Comparison of ENCODE assay signal across 11 cellular contexts in genomic region chr6:26543953-26544352, GRCh38. TPM values are rescaled to one million over a fixed set of nuclear protein-coding genes. Genes with fewer than 3 reads are reported as not detected.
DNase-seq lines count a peak whose midpoint lies in the region; ATAC-seq, FAIRE-seq and TF ChIP-seq lines count a peak whose summit lies in the region.
"Had no signal": no experiment of that assay in that cellular context is flagged by ENCODE, and none has a peak within 500 bp of the region (broad histone marks: within the 10 kb centered on the region; RNA-seq: fewer than 3 reads in every experiment).

No MANE protein-coding gene starts in this region.

- H3K27ac ChIP-seq in SK-N-SH (ENCODE audit: low read depth in 2 of 2, low read length in 1 of 2): no peak overlapping the region

- no peak overlapping the region for H2AFZ ChIP-seq in SK-N-SH (ENCODE audit: low read depth)

- no peak for TF ChIP-seq EP300 in SK-N-SH (IDR thresholded peaks at IDR 0.05; ENCODE audit: borderline replicate concordance in 1 of 2, low read depth in 1 of 2, low read length in 1 of 2)

- H3K9me3 ChIP-seq in SK-N-SH: no peaks in the 10 kb centered on the region
- H3K9me3 ChIP-seq: MG63 had no signal

- TF ChIP-seq RAD21 in SK-N-SH (IDR thresholded peaks at IDR 0.05; ENCODE audit: low read length): peak; percentile 35; the same call in 1 of the 2 replicates

- no peak overlapping the region for H3K9ac ChIP-seq in SK-N-SH

- H3K4me2 ChIP-seq in SK-N-SH: no peak overlapping the region

- H3K79me2 ChIP-seq in SK-N-SH (ENCODE audit: insufficient read depth): peaks cover 61% of the 10 kb centered on the region

- H3K4me1 ChIP-seq in SK-N-SH (ENCODE audit: control insufficient read depth in 1 of 2, insufficient read depth in 2 of 2, low read depth in 1 of 2, low read length in 1 of 2): peaks cover 0 to 3% of the 10 kb centered on the region in 2 experiments; a peak in 2 of 4 replicates

- H4K20me1 ChIP-seq in SK-N-SH (ENCODE audit: insufficient read depth): no peaks in the 10 kb centered on the region

- peaks cover 42 to 52% of the 10 kb centered on the region in 2 experiments for H3K36me3 ChIP-seq in SK-N-SH (replicated peaks in 1 of 2; ENCODE audit: control insufficient read depth in 1 of 2, insufficient read depth in 2 of 2, low read length in 1 of 2)

- TF ChIP-seq CTCF in GM10248 (IDR thresholded peaks at IDR 0.05; ENCODE audit: control extremely low read depth, extremely low read depth, low read depth, missing control alignments): peak; percentile 31
- TF ChIP-seq CTCF in SK-N-SH (IDR thresholded peaks at IDR 0.05): peak; percentile 51
- peak; percentile 23 for TF ChIP-seq CTCF in foreskin fibroblast (IDR thresholded peaks at IDR 0.05; ENCODE audit: low read depth, low read length)

- CTCF ChIA-PET in GM10248 (lab: Yijun Ruan, JAX) (no interaction called here), SK-N-SH (lab: Yijun Ruan, JAX) (interaction anchor here (0.8 kb wide), 1 partner anchor 52 kb away, joined by 3 read pairs; no protein-coding TSS in a partner anchor)

- peak; percentile 35 for FAIRE-seq in A204.1 (lab: Jason Lieb, UNC)
- FAIRE-seq: GM18507 had no signal

- POLR2A ChIA-PET in GM10248 (lab: Yijun Ruan, JAX) (no interaction called here), SK-N-SH (lab: Yijun Ruan, JAX) (interaction anchor here (0.6 kb wide), 1 partner anchor 49 kb away, joined by 3 read pairs; no protein-coding TSS in a partner anchor)

- H3F3A ChIP-seq in SK-N-SH (replicated peaks; ENCODE audit: insufficient read depth): peaks cover 11% of the 10 kb centered on the region

- H3K4me3 ChIP-seq in SK-N-SH (ENCODE audit: low read depth in 2 of 2, low read length in 1 of 2) (no peak overlapping the region), foreskin fibroblast (ENCODE audit: low read depth in 1 of 2, low read length in 2 of 2) (no peak overlapping the region)
- H3K4me3 ChIP-seq: MG63 had no signal

- no peaks in the 10 kb centered on the region for H3K27me3 ChIP-seq in SK-N-SH (ENCODE audit: insufficient read depth)
- H3K27me3 ChIP-seq: MG63 had no signal

- ATAC-seq in GM19324 (IDR thresholded peaks at IDR 0.05; ENCODE audit: low FRiP score, unreplicated experiment): no peak

- H3K9me2 ChIP-seq in SK-N-SH: no peaks in the 10 kb centered on the region

- DNase-seq in GM10248 (ENCODE audit: extremely low spot score) (no peak), SK-N-SH (peak; percentile 49), foreskin fibroblast (peak in 1 of 2 donors; percentile 44), NCI-H1105 treated with DMSO at 0.1 percent for 48 hours (lab: John Stamatoyannopoulos, UW) (no peak), amygdala (lab: John Stamatoyannopoulos, UW) (no peak)
- DNase-seq in NK-92 treated with Interleukin-12 subunit alpha and Interleukin-12 subunit beta, amount 100 ng/mL, for 24 hours (lab: John Stamatoyannopoulos, UW): no peak
- DNase-seq: MG63 had no signal

TF ChIP-seq in SK-N-SH, 30 proteins besides CTCF, POLR2A, EP300 and RAD21:
- TF ChIP-seq FOXM1 (IDR thresholded peaks at IDR 0.05; ENCODE audit: low read depth): no peak
- TF ChIP-seq SMC3 (IDR thresholded peaks at IDR 0.05; ENCODE audit: low read depth, low read length): 0 out of 2 replicates have a peak, but pooled peaks have one; percentile 12

RNA-seq across cellular contexts. Expression of gene HMGN4, which starts 5.8 kb away (rescaled TPM):
- polyA plus RNA-seq in SK-N-SH (2012; rRNA removed): 76.3 and 79.7 TPM in 2 replicates
- 98.3 and 103 TPM in 2 replicates for polyA plus RNA-seq in SK-N-SH (2012; cell fraction: cytosol; rRNA removed)
- 27.6 and 48.3 TPM in 2 replicates for polyA plus RNA-seq in SK-N-SH (2012; cell fraction: nucleus; rRNA removed)

RNA-seq across cellular contexts. Expression of gene BTN1A1, which starts 43.9 kb away (rescaled TPM):
- not detected in 2 replicates for polyA plus RNA-seq in SK-N-SH (2012; rRNA removed)
- 0.01 TPM in 1 of 2 replicates, not detected in the other for polyA plus RNA-seq in SK-N-SH (2012; cell fraction: cytosol; rRNA removed)
- not detected in 2 replicates for polyA plus RNA-seq in SK-N-SH (2012; cell fraction: nucleus; rRNA removed)
- polyA plus RNA-seq: urinary bladder had no signal

RNA-seq across cellular contexts. Expression of gene ABT1, which starts 52.8 kb away (rescaled TPM):
- 15.4 and 18.4 TPM in 2 replicates for polyA plus RNA-seq in SK-N-SH (2012; rRNA removed)
- 10.1 and 15.2 TPM in 2 replicates for polyA plus RNA-seq in SK-N-SH (2012; cell fraction: cytosol; rRNA removed)
- 9.9 and 12.9 TPM in 2 replicates for polyA plus RNA-seq in SK-N-SH (2012; cell fraction: nucleus; rRNA removed)
